Comparison of ENCODE assay signal across 1 cellular context in genomic region chr5:958701-959571, GRCh38.
TF ChIP-seq lines count a peak whose summit lies in the region.

No MANE protein-coding gene starts in this region.

TF ChIP-seq in HepG2, 621 proteins besides CTCF, POLR2A, EP300 and RAD21 (continued from another document and continues in another):
- TF ChIP-seq HNF1B (CRISPR knock-in tag; IDR thresholded peaks at IDR 0.05) (no peak), MAZ (IDR thresholded peaks at IDR 0.05; ENCODE audit: borderline replicate concordance, low read depth, low read length) (no peak), MAZ (CRISPR knock-in tag; IDR thresholded peaks at IDR 0.05; ENCODE audit: low read depth) (0 out of 2 replicates have a peak, but pooled peaks have one; percentile 22), CENPT (CRISPR knock-in tag; IDR thresholded peaks at IDR 0.05; ENCODE audit: low read depth) (no peak), MYPOP (CRISPR knock-in tag; IDR thresholded peaks at IDR 0.05) (no peak), SAP130 (CRISPR knock-in tag; IDR thresholded peaks at IDR 0.05; ENCODE audit: low read depth) (peak; percentile 39; the same call in 1 of the 2 replicates), TAF1 (CRISPR knock-in tag; IDR thresholded peaks at IDR 0.05) (no peak), KDM5B (CRISPR knock-in tag; IDR thresholded peaks at IDR 0.05; ENCODE audit: borderline replicate concordance) (peak; percentile 28; the same call in 1 of the 2 replicates), SRF (IDR thresholded peaks at IDR 0.05; ENCODE audit: low read depth, low read length) (no peak), TBX2 (CRISPR knock-in tag; IDR thresholded peaks at IDR 0.05; ENCODE audit: borderline replicate concordance) (peak; percentile 60; the same call in 1 of the 2 replicates), HOMEZ (CRISPR knock-in tag; IDR thresholded peaks at IDR 0.05; ENCODE audit: low read depth) (no peak), ZNF407 (CRISPR knock-in tag; IDR thresholded peaks at IDR 0.05; ENCODE audit: not compliant biosample characterization) (no peak), ZNF883 (CRISPR knock-in tag; IDR thresholded peaks at IDR 0.05; ENCODE audit: not compliant biosample characterization) (no peak), ZNF251 (CRISPR knock-in tag; IDR thresholded peaks at IDR 0.05) (no peak), GABPB1 (CRISPR knock-in tag; IDR thresholded peaks at IDR 0.05) (peak; percentile 42; the same call in 1 of the 2 replicates), USF2 (IDR thresholded peaks at IDR 0.05; ENCODE audit: low read depth, low read length) (peak; percentile 32; the same call in 1 of the 2 replicates), USF2 (CRISPR knock-in tag; IDR thresholded peaks at IDR 0.05; ENCODE audit: borderline replicate concordance) (peak; percentile 64; the same call in 1 of the 2 replicates), SRSF1 (optimal IDR thresholded peaks at IDR 0.05; ENCODE audit: low read depth, low read length) (no peak), GABPA (IDR thresholded peaks at IDR 0.05; ENCODE audit: low read depth, low read length) (no peak), GABPA (CRISPR knock-in tag; IDR thresholded peaks at IDR 0.05; ENCODE audit: low read depth) (no peak), HNF4A (CRISPR knock-in tag; IDR thresholded peaks at IDR 0.05) (peak; percentile 50), FOXC1 (CRISPR knock-in tag; IDR thresholded peaks at IDR 0.05; ENCODE audit: borderline replicate concordance) (peak; percentile 43; the same call in 1 of the 2 replicates), ZNF256 (CRISPR knock-in tag; conservative IDR thresholded peaks at IDR 0.05) (no peak), CBFB (CRISPR knock-in tag; IDR thresholded peaks at IDR 0.05) (0 out of 2 replicates have a peak, but pooled peaks have one; percentile 16), RXRB (CRISPR knock-in tag; IDR thresholded peaks at IDR 0.05; ENCODE audit: borderline replicate concordance) (0 out of 2 replicates have a peak, but pooled peaks have one; percentile 23), GFI1 (CRISPR knock-in tag; IDR thresholded peaks at IDR 0.05; ENCODE audit: borderline replicate concordance) (0 out of 2 replicates have a peak, but pooled peaks have one; percentile 26), ZNF547 (CRISPR knock-in tag; IDR thresholded peaks at IDR 0.05) (no peak), NFE2 (CRISPR knock-in tag; IDR thresholded peaks at IDR 0.05) (no peak), NR2F1 (CRISPR knock-in tag; IDR thresholded peaks at IDR 0.05) (peak; percentile 37 to 73; a peak in 3 of 4 replicates), FOXA1 (IDR thresholded peaks at IDR 0.05) (no peak), FOXA1 (CRISPR knock-in tag; IDR thresholded peaks at IDR 0.05) (no peak), SOX6 (IDR thresholded peaks at IDR 0.05) (no peak), SOX6 (CRISPR knock-in tag; IDR thresholded peaks at IDR 0.05) (peak; percentile 23; the same call in 1 of the 2 replicates), TFDP2 (CRISPR knock-in tag; IDR thresholded peaks at IDR 0.05) (no peak), FOSL2 (CRISPR knock-in tag; IDR thresholded peaks at IDR 0.05) (peak; percentile 79), MYC (CRISPR knock-in tag; IDR thresholded peaks at IDR 0.05; ENCODE audit: borderline replicate concordance) (peak; percentile 61; the same call in 1 of the 2 replicates), HNRNPLL (IDR thresholded peaks at IDR 0.05; ENCODE audit: low read depth, low read length, poor library complexity, severe bottlenecking) (peak; percentile 17), KDM2A (CRISPR knock-in tag; IDR thresholded peaks at IDR 0.05; ENCODE audit: borderline replicate concordance, low read depth) (peak; percentile 52; the same call in 1 of the 2 replicates), ZNF558 (CRISPR knock-in tag; IDR thresholded peaks at IDR 0.05; ENCODE audit: borderline replicate concordance) (no peak), NFYB (CRISPR knock-in tag; IDR thresholded peaks at IDR 0.05) (peak; percentile 48; the same call in 1 of the 2 replicates), TEAD3 (CRISPR knock-in tag; optimal IDR thresholded peaks at IDR 0.05; ENCODE audit: borderline replicate concordance) (peak; percentile 21), ZNF687 (CRISPR knock-in tag; IDR thresholded peaks at IDR 0.05) (peak; percentile 67), ZBTB20 (CRISPR knock-in tag; IDR thresholded peaks at IDR 0.05; ENCODE audit: borderline replicate concordance, low read depth) (no peak), DRAP1 (CRISPR knock-in tag; IDR thresholded peaks at IDR 0.05) (no peak)
